Comparison of ENCODE assay signal across 18 cellular contexts in the genomic region with DNA sequence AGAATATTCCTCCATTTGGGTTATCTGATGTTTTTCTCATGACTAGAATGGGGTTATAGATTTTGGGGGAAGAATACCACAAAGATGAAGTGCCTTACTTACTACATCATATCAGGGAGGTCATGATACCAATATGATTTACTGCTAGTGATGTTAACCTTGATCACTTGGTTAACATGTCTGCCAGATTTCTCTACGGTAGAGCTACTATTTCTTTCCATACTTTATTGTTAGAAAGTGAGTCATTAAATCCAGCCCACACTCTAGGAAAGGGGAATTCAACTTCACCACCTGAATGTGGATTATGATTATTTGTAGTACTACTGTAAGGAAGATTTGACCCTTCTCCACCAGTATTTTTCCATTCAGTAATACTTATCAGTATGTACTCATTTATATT.
A peak's percentile ranks its signal among the peaks of the same experiment; 100 is the strongest.
DNase-seq lines count a peak whose midpoint lies in the region; FAIRE-seq and TF ChIP-seq lines count a peak whose summit lies in the region.
"Had no signal": no experiment of that assay in that cellular context is flagged by ENCODE, and none has a peak within 500 bp of the region (broad histone marks: within the 10 kb centered on the region; RNA-seq: fewer than 3 reads in every experiment).

No MANE protein-coding gene starts in this region.

- H3K4me3 ChIP-seq in bronchial epithelial cell (ENCODE audit: low read depth, low read length) (no peak overlapping the region), adrenal gland (no peak overlapping the region)
- H3K4me3 ChIP-seq in CD8-positive, alpha-beta memory T cell (ENCODE audit: low read length), result no peak overlapping the region
- H3K4me3 ChIP-seq: ascending aorta, Peyer's patch, spleen, thyroid gland had no signal

- peak; percentile 29 for DNase-seq in EL
- DNase-seq in LHCN-M2 (ENCODE audit: low read depth), result peak; percentile 19
- peak; percentile 38 for DNase-seq in bronchial epithelial cell (ENCODE audit: low read depth)
- DNase-seq in osteocyte (ENCODE audit: extremely low spot score, unreplicated experiment), result no peak
- no peak for DNase-seq in CD8-positive, alpha-beta memory T cell
- DNase-seq in NOMO-1 treated with dmso at 0.1 percent for 144 hours (lab: John Stamatoyannopoulos, UW; ENCODE audit: unreplicated experiment), result no peak
- no peak for DNase-seq in cortex of kidney (lab: John Stamatoyannopoulos, UW)
- DNase-seq in adrenal gland, result no peak
- DNase-seq: COR-L47; effector memory CD4-positive, alpha-beta T cell; head of caudate nucleus; NCI-H1092; NCI-H446; Peyer's patch; spleen; thyroid gland had no signal

- 10 to 31% (median 23%) methylated on average over 1 of the region's 1 CpG for WGBS in adrenal gland, 4 donors

- H3K36me3 Mint-ChIP-seq in osteocyte (ENCODE audit: unreplicated experiment), result no peaks in the 10 kb centered on the region
- peaks cover 0 to 1% (median 0%) of the 10 kb centered on the region in 3 donors for H3K36me3 Mint-ChIP-seq in CD8-positive, alpha-beta memory T cell

- TF ChIP-seq CTCF in bronchial epithelial cell (IDR thresholded peaks at IDR 0.05; ENCODE audit: insufficient read depth, low read length, severe bottlenecking) (no peak), osteocyte (IDR thresholded peaks at IDR 0.05) (no peak), adrenal gland (IDR thresholded peaks at IDR 0.05) (no peak)

- FAIRE-seq in bronchial epithelial cell (lab: Jason Lieb, UNC), result no peak

- H3K36me3 ChIP-seq in bronchial epithelial cell (ENCODE audit: control insufficient read depth, insufficient read depth, low read length) (no peaks in the 10 kb centered on the region), adrenal gland (replicated peaks in 1 of 2) (no peaks in the 10 kb centered on the region)
- no peaks in the 10 kb centered on the region for H3K36me3 ChIP-seq in CD8-positive, alpha-beta memory T cell (ENCODE audit: insufficient read depth, low read length)
- H3K36me3 ChIP-seq: ascending aorta, Peyer's patch, thyroid gland had no signal

- no peaks in the 10 kb centered on the region for H3K9me3 Mint-ChIP-seq in osteocyte (ENCODE audit: unreplicated experiment)
- no peaks in the 10 kb centered on the region for H3K9me3 Mint-ChIP-seq in CD8-positive, alpha-beta memory T cell
- H3K9me3 Mint-ChIP-seq: T-helper 2 cell treated with Interferon-gamma antibody and Interleukin-4, amounts not matched to agents 5 μg/mL and 100 μg/mL, for 36 hours had no signal

- TF ChIP-seq POLR2A in adrenal gland (IDR thresholded peaks at IDR 0.05), result no peak

- CTCF ChIA-PET in CD8-positive, alpha-beta memory T cell (lab: Charles Lee), result no interaction called here

- H3K4me1 Mint-ChIP-seq in osteocyte (ENCODE audit: unreplicated experiment), result peaks cover 40% of the 10 kb centered on the region
- peaks cover 46 to 73% (median 57%) of the 10 kb centered on the region in 3 donors for H3K4me1 Mint-ChIP-seq in CD8-positive, alpha-beta memory T cell

- POLR2A ChIA-PET in CD8-positive, alpha-beta memory T cell (lab: Charles Lee), result no interaction called here

- intact Hi-C loops in adrenal gland (cut with DNase I), result no loop called here

- H3K27me3 ChIP-seq in bronchial epithelial cell (ENCODE audit: control insufficient read depth, insufficient read depth, low read length) (no peaks in the 10 kb centered on the region), adrenal gland (no peaks in the 10 kb centered on the region)
- H3K27me3 ChIP-seq in CD8-positive, alpha-beta memory T cell (ENCODE audit: insufficient read depth, low read length, poor library complexity, severe bottlenecking), result no peaks in the 10 kb centered on the region
- H3K27me3 ChIP-seq: ascending aorta, Peyer's patch, spleen, thyroid gland had no signal

- no peak overlapping the region for H3K4me3 Mint-ChIP-seq in osteocyte (ENCODE audit: unreplicated experiment)
- H3K4me3 Mint-ChIP-seq in CD8-positive, alpha-beta memory T cell, result no peak overlapping the region
- H3K4me3 Mint-ChIP-seq: T-helper 2 cell treated with Interferon-gamma antibody and Interleukin-4, amounts not matched to agents 5 μg/mL and 100 μg/mL, for 36 hours had no signal

- no peaks in the 10 kb centered on the region for H3K4me1 ChIP-seq in CD8-positive, alpha-beta memory T cell (ENCODE audit: insufficient read depth, low read length)
- peaks cover 22 to 49% of the 10 kb centered on the region in 2 donors for H3K4me1 ChIP-seq in adrenal gland (replicated peaks in 1 of 2)

- H3K27ac ChIP-seq in CD8-positive, alpha-beta memory T cell (ENCODE audit: low read depth, low read length), result no peak overlapping the region
- H3K27ac ChIP-seq in adrenal gland, result peak overlapping the region in 1 of 5 donors; percentile 39
- H3K27ac ChIP-seq: ascending aorta, Peyer's patch, spleen, thyroid gland had no signal

- no peaks in the 10 kb centered on the region for H3K9me3 ChIP-seq in CD8-positive, alpha-beta memory T cell (ENCODE audit: low read length)
- no peaks in the 10 kb centered on the region for H3K9me3 ChIP-seq in adrenal gland (replicated peaks in 1 of 3)
- H3K9me3 ChIP-seq: ascending aorta, Peyer's patch, spleen, thyroid gland had no signal

- H3K27ac Mint-ChIP-seq in osteocyte (ENCODE audit: unreplicated experiment), result peak overlapping the region; percentile 3
- H3K27ac Mint-ChIP-seq in CD8-positive, alpha-beta memory T cell, result peak overlapping the region in 2 of 8 donors; percentile 8 to 70
- H3K27ac Mint-ChIP-seq: T-helper 2 cell treated with Interferon-gamma antibody and Interleukin-4, amounts not matched to agents 5 μg/mL and 100 μg/mL, for 36 hours had no signal

- H3K27me3 Mint-ChIP-seq in osteocyte (ENCODE audit: unreplicated experiment), result no peaks in the 10 kb centered on the region
- no peaks in the 10 kb centered on the region for H3K27me3 Mint-ChIP-seq in CD8-positive, alpha-beta memory T cell

Comparison
In these comparisons a context has a peak if more than half of its experiments do, and no peak if none do; other contexts are left out.
1. DNase-seq: peak in EL (single experiment), LHCN-M2 (single experiment) and bronchial epithelial cell (single experiment); none in osteocyte (single experiment), CD8-positive, alpha-beta memory T cell (0 of 5), NOMO-1 treated with dmso at 0.1 percent for 144 hours (single experiment), cortex of kidney (single experiment) and adrenal gland (0 of 7).